ENCODE assay signal across 14 cellular contexts in the genomic region with DNA sequence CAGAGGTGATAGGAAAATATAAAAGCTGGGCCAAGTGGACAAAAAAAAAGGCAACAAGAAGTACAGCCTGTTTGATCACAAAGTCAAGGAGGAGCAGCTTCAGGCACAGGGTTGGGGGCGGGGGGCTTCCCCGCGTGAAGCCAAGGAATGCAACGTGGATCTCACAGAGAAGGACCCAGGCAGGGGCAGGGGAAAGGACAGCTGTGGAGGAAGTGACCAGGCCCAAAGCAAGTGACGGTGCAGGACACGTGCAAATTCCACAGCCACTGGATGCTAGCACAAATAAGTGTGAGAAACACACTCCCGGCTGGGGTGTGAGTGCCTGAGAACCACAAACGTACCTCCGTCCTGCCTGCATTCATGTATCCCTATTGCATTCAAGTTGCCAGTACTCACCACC.
DNase-seq lines count a peak whose midpoint lies in the region; ATAC-seq and TF ChIP-seq lines count a peak whose summit lies in the region.
"Had no signal": no experiment of that assay in that cellular context is flagged by ENCODE, and none has a peak within 500 bp of the region (broad histone marks: within the 10 kb centered on the region; RNA-seq: fewer than 3 reads in every experiment).

No MANE protein-coding gene starts in this region.

- TF ChIP-seq RAD21 in IMR-90 (IDR thresholded peaks at IDR 0.05; ENCODE audit: low read length), result no peak

- TF ChIP-seq CTCF in IMR-90 (conservative IDR thresholded peaks at IDR 0.05; ENCODE audit: low read depth, low read length) (no peak), WTC11 (IDR thresholded peaks at IDR 0.05) (no peak), esophagus muscularis mucosa (IDR thresholded peaks at IDR 0.05) (no peak), spleen (IDR thresholded peaks at IDR 0.05 in 8 of 11, conservative IDR thresholded peaks at IDR 0.05 in 3 of 11) (no peak)

- H3K36me3 ChIP-seq in IMR-90 (ENCODE audit: control insufficient read depth, insufficient read depth, low read length) (no peaks in the 10 kb centered on the region), esophagus muscularis mucosa (no peaks in the 10 kb centered on the region), spleen (no peaks in the 10 kb centered on the region)
- H3K36me3 ChIP-seq: HAP-1 had no signal

- H4K91ac ChIP-seq in IMR-90 (ENCODE audit: insufficient read depth, low read depth, low read length), result no peak overlapping the region

- no peak overlapping the region for H2BK20ac ChIP-seq in IMR-90 (ENCODE audit: low read depth, low read length)

- dilution Hi-C loops in IMR-90 (cut with HindIII; ENCODE audit: low sequenced_read_pairs, unreplicated experiment), result no loop called here

- H4K8ac ChIP-seq in IMR-90 (ENCODE audit: low read depth in 2 of 2, low read length in 2 of 2), result no peak overlapping the region

- DNase-seq in IMR-90 (no peak), WTC11 (ENCODE audit: low spot score) (peak; percentile 18), esophagus muscularis mucosa (ENCODE audit: extremely low spot score) (peak; percentile 90), spleen (no peak), NCI-H2081 (lab: John Stamatoyannopoulos, UW) (no peak), HuH-7 (ENCODE audit: low spot score) (no peak)
- DNase-seq: C1 segment of cervical spinal cord; CD4-positive, alpha-beta memory T cell; COR-L47; DMS153; DND-41; GM23248; HFFc6 had no signal

- no peak overlapping the region for H2BK5ac ChIP-seq in IMR-90 (ENCODE audit: low read depth, low read length, poor library complexity, severe bottlenecking)

- H3K18ac ChIP-seq in IMR-90 (ENCODE audit: low read depth, low read length), result no peak overlapping the region

- peaks cover 22% of the 10 kb centered on the region for H3K9me3 ChIP-seq in IMR-90 (ENCODE audit: control insufficient read depth, insufficient read depth, low read length)
- H3K9me3 ChIP-seq in esophagus muscularis mucosa, result peaks cover 0 to 20% (median 14%) of the 10 kb centered on the region in 4 donors
- H3K9me3 ChIP-seq in spleen, result peaks cover 0 to 36% (median 24%) of the 10 kb centered on the region in 8 donors
- H3K9me3 ChIP-seq: HAP-1 had no signal

- TF ChIP-seq POLR2A in IMR-90 (IDR thresholded peaks at IDR 0.05; ENCODE audit: low read depth, low read length) (no peak), esophagus muscularis mucosa (IDR thresholded peaks at IDR 0.05; ENCODE audit: low read depth) (no peak), spleen (IDR thresholded peaks at IDR 0.05) (no peak)

- no peak overlapping the region for H3K9ac ChIP-seq in IMR-90 (ENCODE audit: low read depth, low read length)
- H3K9ac ChIP-seq: GM23248 had no signal

- H3K23ac ChIP-seq in IMR-90 (ENCODE audit: low read depth, low read length), result no peak overlapping the region

- H3K4me1 ChIP-seq in IMR-90 (ENCODE audit: control insufficient read depth, insufficient read depth, low read length) (no peaks in the 10 kb centered on the region), esophagus muscularis mucosa (no peaks in the 10 kb centered on the region), spleen (no peaks in the 10 kb centered on the region)
- H3K4me1 ChIP-seq: HAP-1 had no signal

- in situ Hi-C loops in IMR-90 (cut with MboI; ENCODE audit: low sequenced_read_pairs), result no loop called here

- BruUV-seq in IMR-90 (replicated peaks; lab: Mats Ljungman, UMichigan), result no TSS peak

- H2AK5ac ChIP-seq in IMR-90 (ENCODE audit: low read depth, low read length), result no peak overlapping the region

- no peaks in the 10 kb centered on the region for H3K9me1 ChIP-seq in IMR-90 (ENCODE audit: insufficient read depth, low read length)

- no peak overlapping the region for H3K4me3 Mint-ChIP-seq in WTC11
- H3K4me3 Mint-ChIP-seq: CD4-positive, alpha-beta memory T cell; HFFc6 had no signal

- H3K27me3 ChIP-seq in IMR-90 (ENCODE audit: control insufficient read depth, insufficient read depth, low read length) (no peaks in the 10 kb centered on the region), esophagus muscularis mucosa (peaks cover 0 to 11% (median 0%) of the 10 kb centered on the region in 4 donors), spleen (replicated peaks in 1 of 7) (no peaks in the 10 kb centered on the region)

- H3K56ac ChIP-seq in IMR-90 (ENCODE audit: extremely low read depth, insufficient read depth, low read length), result no peak overlapping the region

- H2BK120ac ChIP-seq in IMR-90 (ENCODE audit: low read depth, low read length), result no peak overlapping the region

- no peak overlapping the region for H3K27ac ChIP-seq in IMR-90 (ENCODE audit: insufficient read depth, low read length)
- H3K27ac ChIP-seq in esophagus muscularis mucosa (replicated peaks in 1 of 4), result no peak overlapping the region
- H3K27ac ChIP-seq in spleen, result no peak overlapping the region
- H3K27ac ChIP-seq: GM23248 had no signal

- H3K14ac ChIP-seq in IMR-90 (replicated peaks; ENCODE audit: low read depth, low read length), result no peak overlapping the region

- H3K79me1 ChIP-seq in IMR-90 (ENCODE audit: low read depth in 1 of 2, low read length in 2 of 2), result no peaks in the 10 kb centered on the region

- H3K4me3 ChIP-seq in IMR-90 (ENCODE audit: insufficient read depth, low read depth, low read length) (no peak overlapping the region), esophagus muscularis mucosa (no peak overlapping the region), spleen (no peak overlapping the region)
- H3K4me3 ChIP-seq: GM23248, HAP-1 had no signal

- H3K4me1 Mint-ChIP-seq in WTC11, result peaks cover 30% of the 10 kb centered on the region
- H3K4me1 Mint-ChIP-seq: CD4-positive, alpha-beta memory T cell had no signal

- 33% methylated on average over 5 of the region's 9 CpGs; no CpG with 5 or more reads in 1 of the 2 experiments for WGBS in IMR-90 (ENCODE audit: extremely low coverage in 2 of 2, insufficient read length in 1 of 2), 2 experiments
- WGBS in esophagus muscularis mucosa, result 37% methylated on average over 9 of the region's 9 CpGs
- WGBS in spleen, 5 donors, result 54 to 69% (median 62%) methylated on average over 9 of the region's 9 CpGs

- no peaks in the 10 kb centered on the region for H4K20me1 ChIP-seq in IMR-90 (ENCODE audit: insufficient read depth, low read length)

- no peak overlapping the region for H3K4ac ChIP-seq in IMR-90 (ENCODE audit: low read depth, low read length)

- H2AFZ ChIP-seq in IMR-90 (replicated peaks; ENCODE audit: low read length, poor library complexity), result no peak overlapping the region
- H2AFZ ChIP-seq: GM23248 had no signal

- peaks cover 27% of the 10 kb centered on the region for H3K9me3 Mint-ChIP-seq in WTC11

- H3K27me3 Mint-ChIP-seq in WTC11 (ENCODE audit: low read depth), result peaks cover 9% of the 10 kb centered on the region
- H3K27me3 Mint-ChIP-seq: CD4-positive, alpha-beta memory T cell had no signal

- H2AK9ac ChIP-seq in IMR-90 (replicated peaks; ENCODE audit: low read depth, low read length, poor library complexity), result peak overlapping the region; percentile 7

- H3K4me2 ChIP-seq in IMR-90 (ENCODE audit: low read depth, low read length), result no peak overlapping the region

- peak overlapping the region; percentile 11; the same call in 1 of the 2 replicates for H3K27ac Mint-ChIP-seq in WTC11
- H3K27ac Mint-ChIP-seq: CD4-positive, alpha-beta memory T cell; HFFc6 had no signal

- POLR2A ChIA-PET in IMR-90 (lab: Charles Lee; ENCODE audit: unreplicated experiment) (no interaction called here), WTC11 (lab: Charles Lee) (no interaction called here)

- H2BK15ac ChIP-seq in IMR-90 (ENCODE audit: low read depth, low read length), result no peak overlapping the region

- intact Hi-C loops in IMR-90 (cut with micrococcal nuclease) (no loop called here), esophagus muscularis mucosa (cut with DNase I) (no loop called here), spleen (cut with DNase I; ENCODE audit: low total_unique reads) (no loop called here)

- H4K5ac ChIP-seq in IMR-90 (ENCODE audit: low read depth, low read length), result no peak overlapping the region

- H3K36me3 Mint-ChIP-seq in WTC11, result peaks cover 25% of the 10 kb centered on the region
- H3K36me3 Mint-ChIP-seq: CD4-positive, alpha-beta memory T cell had no signal

- CTCF ChIA-PET in IMR-90 (lab: Yijun Ruan, JAX), result no interaction called here
- CTCF ChIA-PET in WTC11 (lab: Charles Lee), result interaction anchor here (0.6 to 1.0 kb wide), 2 partner anchors 147 to 1057 kb away, joined by 3 read pairs; partner anchors contain the start of gene PCP4

- ATAC-seq in IMR-90 (ENCODE audit: low read depth) (no peak), WTC11 (no peak; the same call in 1 of the 2 replicates)

- TF ChIP-seq EP300 in esophagus muscularis mucosa (IDR thresholded peaks at IDR 0.05), result no peak

TF ChIP-seq in IMR-90, 13 proteins besides CTCF, POLR2A, EP300 and RAD21 (continues in another document):
- TF ChIP-seq CHD1 (IDR thresholded peaks at IDR 0.05; ENCODE audit: low read depth, low read length), result no peak
- no peak for TF ChIP-seq ELK1 (IDR thresholded peaks at IDR 0.05; ENCODE audit: borderline replicate concordance, low read depth, low read length)

TF ChIP-seq in WTC11, 78 proteins besides CTCF, POLR2A, EP300 and RAD21:
- no peak for TF ChIP-seq SP1 (CRISPR knock-in tag; conservative IDR thresholded peaks at IDR 0.05)
- TF ChIP-seq MXD4 (CRISPR knock-in tag; IDR thresholded peaks at IDR 0.05; ENCODE audit: borderline replicate concordance), result no peak
- no peak for TF ChIP-seq HMGA2 (CRISPR knock-in tag; IDR thresholded peaks at IDR 0.05)
- TF ChIP-seq CREB1 (CRISPR knock-in tag; IDR thresholded peaks at IDR 0.05), result no peak
- TF ChIP-seq ZBTB43 (CRISPR knock-in tag; IDR thresholded peaks at IDR 0.05), result no peak
- TF ChIP-seq ELF4 (CRISPR knock-in tag; IDR thresholded peaks at IDR 0.05; ENCODE audit: low read depth), result no peak

Comparison
In these comparisons a context has a peak if more than half of its experiments do, and no peak if none do; other contexts are left out.
1. DNase-seq: peak in WTC11 (single experiment) and esophagus muscularis mucosa (single experiment); none in IMR-90 (single experiment), spleen (single experiment), NCI-H2081 (0 of 2) and HuH-7 (single experiment).